In genomic region chr9:96524045-96524444, GRCh38 we compare ENCODE assay signal across 26 cellular contexts.
DNase-seq lines count a peak whose midpoint lies in the region; ATAC-seq and TF ChIP-seq lines count a peak whose summit lies in the region.
"Had no signal": no experiment of that assay in that cellular context is flagged by ENCODE, and none has a peak within 500 bp of the region (broad histone marks: within the 10 kb centered on the region; RNA-seq: fewer than 3 reads in every experiment).

No MANE protein-coding gene starts in this region.

- TF ChIP-seq RAD21 in SK-N-SH (IDR thresholded peaks at IDR 0.05; ENCODE audit: low read length): no peak

- H3K9me3 ChIP-seq in SK-N-SH (no peaks in the 10 kb centered on the region), adipocyte (ENCODE audit: control insufficient read depth, low read length) (no peaks in the 10 kb centered on the region), thyroid gland (no peaks in the 10 kb centered on the region)
- H3K9me3 ChIP-seq: BE2C, esophagus squamous epithelium, HAP-1, neutrophil, prostate gland had no signal

- CTCF ChIA-PET in SK-N-SH (lab: Yijun Ruan, JAX): interaction anchor here (0.6 to 2.6 kb wide), 2 partner anchors 14 to 126 kb away, joined by 3 to 5 read pairs; no protein-coding TSS in a partner anchor

- 94% methylated on average over 7 of the region's 7 CpGs for WGBS in SK-N-SH (ENCODE audit: low lambda C conversion rate)
- WGBS in thyroid gland, 2 donors: 94% methylated on average over 7 of the region's 7 CpGs

- H3K9me2 ChIP-seq in SK-N-SH: no peaks in the 10 kb centered on the region

- H3K27me3 ChIP-seq in SK-N-SH (ENCODE audit: insufficient read depth) (no peaks in the 10 kb centered on the region), adipocyte (replicated peaks; ENCODE audit: control insufficient read depth, insufficient read depth, low read length) (no peaks in the 10 kb centered on the region), dorsolateral prefrontal cortex (no peaks in the 10 kb centered on the region), thyroid gland (no peaks in the 10 kb centered on the region)
- H3K27me3 ChIP-seq: BE2C, esophagus squamous epithelium, neutrophil had no signal

- no peak overlapping the region for H3K27ac ChIP-seq in SK-N-SH (ENCODE audit: low read depth in 2 of 2, low read length in 1 of 2)
- H3K27ac ChIP-seq in dorsolateral prefrontal cortex: peak overlapping the region in 51 of 59 donors; percentile 8 to 82 (median 56)
- H3K27ac ChIP-seq in thyroid gland: peak overlapping the region; percentile 2 to 64 (median 61)
- H3K27ac ChIP-seq: neutrophil, prostate gland had no signal

- H3K9ac ChIP-seq in SK-N-SH: no peak overlapping the region
- H3K9ac ChIP-seq in adipocyte (ENCODE audit: low read length): no peak overlapping the region

- peaks cover 9% of the 10 kb centered on the region in 2 experiments for H3K36me3 ChIP-seq in SK-N-SH (replicated peaks in 1 of 2; ENCODE audit: control insufficient read depth in 1 of 2, insufficient read depth in 2 of 2, low read length in 1 of 2)
- H3K36me3 ChIP-seq in adipocyte (ENCODE audit: control insufficient read depth, insufficient read depth, low read length, severe bottlenecking): peaks cover 38% of the 10 kb centered on the region
- no peaks in the 10 kb centered on the region for H3K36me3 ChIP-seq in thyroid gland
- H3K36me3 ChIP-seq: BE2C, neutrophil, prostate gland had no signal

- no peak overlapping the region for H3K4me2 ChIP-seq in SK-N-SH

- POLR2A ChIA-PET in SK-N-SH (lab: Yijun Ruan, JAX): no interaction called here

- H3K4me3 ChIP-seq in SK-N-SH (ENCODE audit: low read depth in 2 of 2, low read length in 1 of 2): no peak overlapping the region
- no peak overlapping the region for H3K4me3 ChIP-seq in adipocyte (ENCODE audit: low read length)
- no peak overlapping the region for H3K4me3 ChIP-seq in dorsolateral prefrontal cortex
- no peak overlapping the region for H3K4me3 ChIP-seq in thyroid gland (replicated peaks in 1 of 3)
- H3K4me3 ChIP-seq: esophagus squamous epithelium, HAP-1, lung, prostate gland had no signal

- no peaks in the 10 kb centered on the region for H4K20me1 ChIP-seq in SK-N-SH (ENCODE audit: insufficient read depth)

- peaks cover 5% of the 10 kb centered on the region for H3F3A ChIP-seq in SK-N-SH (replicated peaks; ENCODE audit: insufficient read depth)

- DNase-seq in SK-N-SH: no peak
- DNase-seq in adipocyte (ENCODE audit: low read depth): peak; percentile 9
- DNase-seq in dorsolateral prefrontal cortex: no peak
- DNase-seq in thyroid gland: peak; percentile 24 to 32
- no peak for DNase-seq in OCI-M2 (lab: John Stamatoyannopoulos, UW; ENCODE audit: unreplicated experiment)
- no peak for DNase-seq in UCSD-AML1 (lab: John Stamatoyannopoulos, UW; ENCODE audit: unreplicated experiment)
- DNase-seq: activated CD4-positive, alpha-beta T cell treated with anti-CD3 and anti-CD28 coated beads, Interleukin-2, amount 10 ng/mL, durations not matched to agents 24 days and 14 days; BE2C; CD8-positive, alpha-beta memory T cell; DMS153; esophagus squamous epithelium; foreskin melanocyte; Kasumi-1; naive thymus-derived CD4-positive, alpha-beta T cell; NCI-H1417 treated with DMSO at 0.1 percent for 48 hours; NCI-H2029 treated with DMSO at 0.1 percent for 48 hours; NCI-H2227 treated with DMSO at 0.1 percent for 48 hours; NCI-H69; stimulated activated CD4-positive, alpha-beta T cell treated with anti-CD3 and anti-CD28 coated beads, Interleukin-4, amount 100 ng/mL, for 24 hours had no signal

- no peak for TF ChIP-seq EP300 in SK-N-SH (IDR thresholded peaks at IDR 0.05; ENCODE audit: borderline replicate concordance in 1 of 2, low read depth in 1 of 2, low read length in 1 of 2)

- intact Hi-C loops in dorsolateral prefrontal cortex (cut with DNase I): no loop called here
- intact Hi-C loops in thyroid gland (cut with DNase I): no loop called here

- TF ChIP-seq POLR2A in thyroid gland (IDR thresholded peaks at IDR 0.05): no peak

- H2AFZ ChIP-seq in SK-N-SH (ENCODE audit: low read depth): no peak overlapping the region

- peak; percentile 18; the same call in 1 of the 3 replicates for ATAC-seq in SK-N-SH treated with all-trans-retinoic acid at 6 μM for 48 hours
- no peak for ATAC-seq in HG02884 (IDR thresholded peaks at IDR 0.05; ENCODE audit: unreplicated experiment)
- ATAC-seq: HepG2; naive thymus-derived CD4-positive, alpha-beta T cell had no signal

- H3K4me1 ChIP-seq in SK-N-SH (ENCODE audit: control insufficient read depth in 1 of 2, insufficient read depth in 2 of 2, low read depth in 1 of 2, low read length in 1 of 2) (no peaks in the 10 kb centered on the region), adipocyte (ENCODE audit: control insufficient read depth, insufficient read depth, low read length) (peaks cover 33% of the 10 kb centered on the region), thyroid gland (peaks cover 10 to 32% of the 10 kb centered on the region in 2 donors)
- H3K4me1 ChIP-seq: BE2C, HAP-1, prostate gland had no signal

- no peaks in the 10 kb centered on the region for H3K79me2 ChIP-seq in SK-N-SH (ENCODE audit: insufficient read depth)

- TF ChIP-seq CTCF in SK-N-SH (IDR thresholded peaks at IDR 0.05) (no peak), dorsolateral prefrontal cortex (IDR thresholded peaks at IDR 0.05 in 54 of 56, conservative IDR thresholded peaks at IDR 0.05 in 2 of 56; ENCODE audit: low read depth in 1 of 56, partially characterized antibody in 56 of 56) (no peak), thyroid gland (IDR thresholded peaks at IDR 0.05) (no peak)

TF ChIP-seq in SK-N-SH treated with all-trans-retinoic acid at 6 μM for 48 hours, 23 proteins besides CTCF, POLR2A, EP300 and RAD21:
- TF ChIP-seq CREB5 (CRISPR knock-in tag; IDR thresholded peaks at IDR 0.05; ENCODE audit: low read depth) (no peak), POU6F1 (CRISPR knock-in tag; IDR thresholded peaks at IDR 0.05; ENCODE audit: borderline replicate concordance, low read depth) (no peak)

TF ChIP-seq in SK-N-SH, 30 proteins besides CTCF, POLR2A, EP300 and RAD21:
- no peak for TF ChIP-seq REST (IDR thresholded peaks at IDR 0.05; ENCODE audit: low read depth, low read length)
- no peak for TF ChIP-seq TCF12 (IDR thresholded peaks at IDR 0.05)
- TF ChIP-seq TEAD4 (IDR thresholded peaks at IDR 0.05; ENCODE audit: borderline replicate concordance, insufficient read depth): no peak
- no peak for TF ChIP-seq SIN3A (IDR thresholded peaks at IDR 0.05; ENCODE audit: borderline replicate concordance, low read depth, low read length)
- no peak for TF ChIP-seq JUND (IDR thresholded peaks at IDR 0.05)
- no peak for TF ChIP-seq ZBTB33 (IDR thresholded peaks at IDR 0.05; ENCODE audit: borderline replicate concordance, low read depth)
- TF ChIP-seq MXI1 (IDR thresholded peaks at IDR 0.05; ENCODE audit: low read depth, low read length): no peak
- TF ChIP-seq NRF1 (IDR thresholded peaks at IDR 0.05; ENCODE audit: low read depth, low read length): no peak
- TF ChIP-seq NFIC (IDR thresholded peaks at IDR 0.05; ENCODE audit: borderline replicate concordance): no peak
- TF ChIP-seq RFX5 (IDR thresholded peaks at IDR 0.05; ENCODE audit: low read length): no peak
- no peak for TF ChIP-seq GABPA (IDR thresholded peaks at IDR 0.05; ENCODE audit: low read depth)
- TF ChIP-seq TAF1 (IDR thresholded peaks at IDR 0.05; ENCODE audit: borderline replicate concordance, low read depth, low read length): no peak

Comparison
In these comparisons a context has a peak if more than half of its experiments do, and no peak if none do; other contexts are left out.
1. DNase-seq: peak in adipocyte (single experiment) and thyroid gland (2 of 2); none in SK-N-SH (single experiment), dorsolateral prefrontal cortex (0 of 10), OCI-M2 (single experiment) and UCSD-AML1 (single experiment).
2. H3K27ac ChIP-seq: peak in dorsolateral prefrontal cortex (51 of 59) and thyroid gland (3 of 3); none in SK-N-SH (0 of 2).